ENCODE assay signal across 20 cellular contexts in genomic region chr16:87335306-87335967, GRCh38.
"Had no signal": no experiment of that assay in that cellular context is flagged by ENCODE, and none has a peak within 500 bp of the region (broad histone marks: within the 10 kb centered on the region; RNA-seq: fewer than 3 reads in every experiment).

No MANE protein-coding gene starts in this region.

- H3K27ac ChIP-seq: colonic mucosa, suprapubic skin had no signal

- H3K27me3 ChIP-seq: colonic mucosa, suprapubic skin had no signal

- H3K4me3 Mint-ChIP-seq: activated B cell treated with CpG ODN at 0.5 μM for 24 hours; activated T-helper 1 cell treated with anti-CD3 and anti-CD28 coated beads, Interleukin-12 subunit alpha, Interleukin-12 subunit beta, Interleukin-2, Interleukin-4 antibody, amounts not matched to agents 30 ng/mL and 10 ng/mL and 1 ng/mL, durations not matched to agents 14 hours and 24 hours and 36 hours; brain; mesothelial cell of epicardium; nephron progenitor cell had no signal

- H3K27me3 Mint-ChIP-seq: activated B cell treated with CpG ODN at 0.5 μM for 24 hours had no signal

- H3K27ac Mint-ChIP-seq: activated B cell treated with CpG ODN at 0.5 μM for 24 hours; activated T-helper 1 cell treated with anti-CD3 and anti-CD28 coated beads, Interleukin-12 subunit alpha, Interleukin-12 subunit beta, Interleukin-2, Interleukin-4 antibody, amounts not matched to agents 30 ng/mL and 10 ng/mL and 1 ng/mL, durations not matched to agents 14 hours and 24 hours and 36 hours; brain; mesothelial cell of epicardium; nephron progenitor cell had no signal

- H3K4me1 ChIP-seq: colonic mucosa, suprapubic skin had no signal

- DNase-seq: activated B cell treated with CpG ODN at 0.5 μM for 24 hours; activated CD4-positive, alpha-beta T cell treated with anti-CD3 and anti-CD28 coated beads for 48 hours; activated gamma-delta T cell treated with Interleukin-2 at 50 U/mL for 16 hours; central memory CD4-positive, alpha-beta T cell; colonic mucosa; erythroblast; foreskin melanocyte; glutamatergic neuron; hippocampal formation; nephron progenitor cell; occipital lobe; retina; stimulated activated CD8-positive, alpha-beta memory T cell treated with anti-CD3 and anti-CD28 coated beads, Interleukin-4, amount 100 ng/mL, for 48 hours; stimulated activated naive CD4-positive, alpha-beta T cell treated with Interleukin-2 at 50 U/mL for 16 hours; trophoblast cell had no signal

- H3K4me3 ChIP-seq: colonic mucosa, lung, suprapubic skin had no signal

- H3K9me3 Mint-ChIP-seq: activated B cell treated with CpG ODN at 0.5 μM for 24 hours; activated T-helper 1 cell treated with anti-CD3 and anti-CD28 coated beads, Interleukin-12 subunit alpha, Interleukin-12 subunit beta, Interleukin-2, Interleukin-4 antibody, amounts not matched to agents 30 ng/mL and 10 ng/mL and 1 ng/mL, durations not matched to agents 14 hours and 24 hours and 36 hours; mesothelial cell of epicardium; nephron progenitor cell had no signal

- H3K4me1 Mint-ChIP-seq: brain, mesothelial cell of epicardium had no signal

- H3K9me3 ChIP-seq: colonic mucosa, suprapubic skin had no signal
